ENCODE assay signal across 10 cellular contexts in genomic region chrX:72105436-72105835, GRCh38. TPM values are rescaled to one million over a fixed set of nuclear protein-coding genes. Genes with fewer than 3 reads are reported as not detected.
A peak's percentile ranks its signal among the peaks of the same experiment; 100 is the strongest.
DNase-seq lines count a peak whose midpoint lies in the region; ATAC-seq and TF ChIP-seq lines count a peak whose summit lies in the region.
"Had no signal": no experiment of that assay in that cellular context is flagged by ENCODE, and none has a peak within 500 bp of the region (broad histone marks: within the 10 kb centered on the region; RNA-seq: fewer than 3 reads in every experiment).

No MANE protein-coding gene starts in this region.

- no peak overlapping the region for H3K27ac Mint-ChIP-seq in activated naive CD8-positive, alpha-beta T cell treated with anti-CD3 and anti-CD28 coated beads, Interleukin-2, amount 50 U/mL, for 24 hours

- ATAC-seq in GM21528 (IDR thresholded peaks at IDR 0.05; ENCODE audit: low FRiP score, unreplicated experiment) (peak; percentile 56), HG03196 (IDR thresholded peaks at IDR 0.05; ENCODE audit: unreplicated experiment) (no peak)
- peak; percentile 60 for ATAC-seq in activated naive CD8-positive, alpha-beta T cell treated with anti-CD3 and anti-CD28 coated beads, Interleukin-2, amount 50 U/mL, for 24 hours

- H3K4me1 ChIP-seq in stomach: peaks cover 0 to 20% (median 7%) of the 10 kb centered on the region in 4 donors

- no peak for TF ChIP-seq EP300 in stomach (IDR thresholded peaks at IDR 0.05)

- H3K36me3 Mint-ChIP-seq in activated naive CD8-positive, alpha-beta T cell treated with anti-CD3 and anti-CD28 coated beads, Interleukin-2, amount 50 U/mL, for 24 hours (ENCODE audit: low read depth): no peaks in the 10 kb centered on the region

- H3K36me3 ChIP-seq in stomach: no peaks in the 10 kb centered on the region

- DNase-seq in GM13976 (ENCODE audit: low spot score): peak; percentile 56
- peak in 1 of 2 experiments; percentile 74 for DNase-seq in HL-60 (ENCODE audit: low read depth in 1 of 2, low spot score in 1 of 2)
- DNase-seq in activated naive CD8-positive, alpha-beta T cell treated with anti-CD3 and anti-CD28 coated beads, Interleukin-2, amount 50 U/mL, for 24 hours: no peak
- no peak for DNase-seq in COLO829 (ENCODE audit: low spot score)
- no peak for DNase-seq in HCEC 1CT
- no peak for DNase-seq in stomach
- DNase-seq: amniotic stem cell had no signal

- peaks cover 33% of the 10 kb centered on the region for H3K27me3 Mint-ChIP-seq in activated naive CD8-positive, alpha-beta T cell treated with anti-CD3 and anti-CD28 coated beads, Interleukin-2, amount 50 U/mL, for 24 hours

- H3K4me3 Mint-ChIP-seq in activated naive CD8-positive, alpha-beta T cell treated with anti-CD3 and anti-CD28 coated beads, Interleukin-2, amount 50 U/mL, for 24 hours: no peak overlapping the region

- in situ Hi-C loops in GM13976 (cut with MboI; ENCODE audit: low sequenced_read_pairs, unreplicated experiment): no loop called here

- intact Hi-C loops in stomach (cut with DNase I; ENCODE audit: low total_unique reads): no loop called here

- H3K9me3 Mint-ChIP-seq in activated naive CD8-positive, alpha-beta T cell treated with anti-CD3 and anti-CD28 coated beads, Interleukin-2, amount 50 U/mL, for 24 hours: no peaks in the 10 kb centered on the region

- H3K4me3 ChIP-seq in HL-60 (replicated peaks; ENCODE audit: insufficient read depth, low read length) (no peak overlapping the region), stomach (no peak overlapping the region)

- no peaks in the 10 kb centered on the region for H3K9me3 ChIP-seq in stomach

- WGBS in stomach, 5 donors: 62 to 77% (median 64%) methylated on average over 6 of the region's 6 CpGs

- peak overlapping the region; percentile 71 for H3K27ac ChIP-seq in HL-60 (replicated peaks)
- H3K27ac ChIP-seq in stomach: peak overlapping the region in 1 of 5 donors; percentile 7

- H3K4me1 Mint-ChIP-seq in activated naive CD8-positive, alpha-beta T cell treated with anti-CD3 and anti-CD28 coated beads, Interleukin-2, amount 50 U/mL, for 24 hours: peaks cover 42% of the 10 kb centered on the region

- no peak for TF ChIP-seq CTCF in GM13976 (IDR thresholded peaks at IDR 0.05; ENCODE audit: borderline replicate concordance, control extremely low read depth, extremely low read depth, insufficient read depth, missing control alignments)
- TF ChIP-seq CTCF in HL-60 (IDR thresholded peaks at IDR 0.05; ENCODE audit: insufficient read depth, low read length): no peak
- no peak for TF ChIP-seq CTCF in stomach (IDR thresholded peaks at IDR 0.05)

- no peak for TF ChIP-seq POLR2A in stomach (IDR thresholded peaks at IDR 0.05)

- H3K27me3 ChIP-seq in HL-60 (ENCODE audit: insufficient read depth, poor library complexity, severe bottlenecking): no peaks in the 10 kb centered on the region
- peaks cover 0 to 8% (median 0%) of the 10 kb centered on the region in 3 donors for H3K27me3 ChIP-seq in stomach

RNA-seq across cellular contexts. Expression of gene RTL5, which starts 26.3 kb away (rescaled TPM):
- total RNA-seq in stomach: 1 to 10 TPM in 3 of 5 donors, under 1 TPM in 2; 0.58 to 5.4 (median 2.9) TPM
- 1 to 10 TPM; 1.2 to 3.7 (median 2.3) TPM for polyA plus RNA-seq in stomach
- total RNA-seq: HT1080 had no signal
